ENCODE assay signal across 13 cellular contexts in the genomic region with DNA sequence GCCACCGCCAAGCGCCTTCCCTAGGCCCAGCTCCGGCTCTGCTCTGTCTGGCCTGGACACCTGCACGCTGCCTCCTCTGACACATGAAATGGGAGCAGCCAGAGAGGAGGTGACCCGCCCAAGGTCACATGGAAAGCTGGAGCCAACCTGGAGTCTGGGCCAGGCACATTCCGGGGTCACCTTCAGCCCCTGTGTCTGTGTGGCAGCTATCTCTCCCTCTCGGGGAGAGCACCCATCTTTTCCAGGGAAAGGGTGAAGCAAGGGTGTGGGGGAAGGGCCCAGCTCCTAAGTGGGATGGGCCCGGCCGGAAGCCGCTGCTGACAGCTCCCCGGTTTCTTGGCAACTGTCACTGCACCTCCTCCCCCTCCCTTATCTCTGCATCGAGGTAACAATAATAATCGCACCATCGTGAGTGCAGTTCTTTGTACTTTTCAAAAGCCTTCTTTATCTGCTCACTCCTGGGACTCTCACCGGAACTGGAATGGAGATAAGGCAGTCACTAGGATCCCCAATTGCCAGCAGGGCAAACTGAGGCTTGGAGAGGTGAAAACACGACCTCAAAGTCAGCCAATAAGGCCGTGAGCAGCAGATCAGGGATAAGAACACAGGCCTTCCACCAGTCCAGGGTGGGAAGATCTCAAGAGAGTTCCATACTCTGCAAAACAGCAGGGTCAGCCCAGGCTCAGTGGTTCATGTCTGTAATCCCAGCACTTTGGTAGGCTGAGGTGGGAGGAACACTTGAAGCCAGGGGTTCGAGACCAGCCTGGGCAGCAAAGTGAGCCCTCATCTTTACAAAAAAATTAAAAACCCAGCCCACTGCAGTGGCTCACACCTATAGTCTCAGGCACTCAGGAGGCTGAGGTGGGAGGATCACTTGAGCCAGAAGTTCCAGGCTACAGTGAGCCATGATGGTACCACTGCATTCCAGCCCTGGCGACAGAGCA. TPM values are rescaled to one million over a fixed set of nuclear protein-coding genes. Genes with fewer than 3 reads are reported as not detected.
DNase-seq lines count a peak whose midpoint lies in the region; ATAC-seq, FAIRE-seq and TF ChIP-seq lines count a peak whose summit lies in the region.
"Had no signal": no experiment of that assay in that cellular context is flagged by ENCODE, and none has a peak within 500 bp of the region (broad histone marks: within the 10 kb centered on the region; RNA-seq: fewer than 3 reads in every experiment).

No MANE protein-coding gene starts in this region.

- DNase-seq in A549 (ENCODE audit: low read depth in 1 of 2, low spot score in 1 of 2) (peak in 1 of 2 experiments; percentile 37), HUDEP-2 (lab: John Stamatoyannopoulos, UW; ENCODE audit: unreplicated experiment in 76 of 76) (peak in 72 of 76 experiments; percentile 27 to 90 (median 74)), RWPE2 (ENCODE audit: low spot score) (no peak), left lobe of liver (ENCODE audit: low spot score) (no peak), NK-92 (lab: John Stamatoyannopoulos, UW; ENCODE audit: unreplicated experiment) (no peak), tibial nerve (ENCODE audit: low spot score in 2 of 2) (no peak)
- DNase-seq: cortex of kidney, spleen had no signal

- no peak for TF ChIP-seq RAD21 in A549 (conservative IDR thresholded peaks at IDR 0.05 in 1 of 2, IDR thresholded peaks at IDR 0.05 in 1 of 2)

- peak; percentile 14 to 39; a peak in 2 of 6 replicates for ATAC-seq in A549
- ATAC-seq in RWPE2 (ENCODE audit: low read depth) = peak; percentile 44; the same call in 1 of the 3 replicates
- peak; percentile 39 for ATAC-seq in left lobe of liver
- ATAC-seq in HG03139 (IDR thresholded peaks at IDR 0.05; ENCODE audit: unreplicated experiment) = no peak
- no peak for ATAC-seq in GM21360 (IDR thresholded peaks at IDR 0.05; ENCODE audit: unreplicated experiment)
- ATAC-seq: activated naive CD4-positive, alpha-beta T cell treated with anti-CD3 and anti-CD28 coated beads, Interleukin-2, amount 50 U/mL, for 72 hours had no signal

- H3K9me3 ChIP-seq in A549 = no peaks in the 10 kb centered on the region
- no peaks in the 10 kb centered on the region for H3K9me3 ChIP-seq in RWPE2 (ENCODE audit: severe bottlenecking)
- H3K9me3 ChIP-seq in tibial nerve = no peaks in the 10 kb centered on the region
- H3K9me3 ChIP-seq: BLaER1, spleen had no signal

- H3K4me2 ChIP-seq in A549 = peak overlapping the region; percentile 58
- H3K4me2 ChIP-seq: BLaER1 had no signal

- TF ChIP-seq EP300 in A549 (IDR thresholded peaks at IDR 0.05) (no peak), tibial nerve (IDR thresholded peaks at IDR 0.05) (no peak)

- POLR2A ChIA-PET in A549 (lab: Yijun Ruan, JAX) = no interaction called here

- H3K27ac ChIP-seq in A549 = peak overlapping the region; percentile 64 to 83
- no peak overlapping the region for H3K27ac ChIP-seq in RWPE2 (ENCODE audit: poor library complexity, severe bottlenecking)
- peak overlapping the region in 2 of 4 donors; percentile 72 to 81 for H3K27ac ChIP-seq in tibial nerve
- H3K27ac ChIP-seq: BLaER1, spleen had no signal

- TF ChIP-seq POLR2A in A549 (IDR thresholded peaks at IDR 0.05; ENCODE audit: low read length) (no peak), tibial nerve (IDR thresholded peaks at IDR 0.05) (no peak)

- CTCF ChIA-PET in A549 (lab: Yijun Ruan, JAX) = interaction anchor here (0.8 to 1.5 kb wide), 2 partner anchors 27 to 262 kb away, joined by 3 read pairs; no protein-coding TSS in a partner anchor

- FAIRE-seq in A549 (lab: Jason Lieb, UNC) = no peak
- FAIRE-seq: islet of Langerhans had no signal

- H3K36me3 ChIP-seq in RWPE2 (ENCODE audit: low read depth) (no peaks in the 10 kb centered on the region), tibial nerve (no peaks in the 10 kb centered on the region)
- H3K36me3 ChIP-seq: BLaER1, spleen had no signal

- TF ChIP-seq CTCF in A549 (IDR thresholded peaks at IDR 0.05) = no peak
- TF ChIP-seq CTCF in RWPE2 (IDR thresholded peaks at IDR 0.05; ENCODE audit: poor library complexity, severe bottlenecking) = no peak
- no peak for TF ChIP-seq CTCF in tibial nerve (IDR thresholded peaks at IDR 0.05)

- peaks cover 58% of the 10 kb centered on the region for H3K4me1 ChIP-seq in A549
- no peaks in the 10 kb centered on the region for H3K4me1 ChIP-seq in RWPE2 (ENCODE audit: insufficient read depth, poor library complexity, severe bottlenecking)
- peaks cover 0 to 24% (median 2%) of the 10 kb centered on the region in 4 donors for H3K4me1 ChIP-seq in tibial nerve
- H3K4me1 ChIP-seq: BLaER1, spleen had no signal

- WGBS in A549 (ENCODE audit: missing lambda C conversion rate) = 24% methylated on average over 18 of the region's 19 CpGs
- 48 to 49% methylated on average over 19 of the region's 19 CpGs for WGBS in tibial nerve, 2 donors

- H3K27me3 ChIP-seq in RWPE2 (ENCODE audit: insufficient read depth, poor library complexity, severe bottlenecking) (no peaks in the 10 kb centered on the region), tibial nerve (peaks cover 0 to 20% of the 10 kb centered on the region in 2 donors)
- H3K27me3 ChIP-seq: BLaER1 had no signal

- H3K4me3 ChIP-seq in A549 (no peak overlapping the region), RWPE2 (ENCODE audit: severe bottlenecking) (no peak overlapping the region), tibial nerve (no peak overlapping the region)
- H3K4me3 ChIP-seq: BLaER1, spleen had no signal

TF ChIP-seq in A549, 52 proteins besides CTCF, POLR2A, EP300 and RAD21:
- TF ChIP-seq GATA3 (IDR thresholded peaks at IDR 0.05; ENCODE audit: borderline replicate concordance) = peak; percentile 59
- TF ChIP-seq, protein P1, sequence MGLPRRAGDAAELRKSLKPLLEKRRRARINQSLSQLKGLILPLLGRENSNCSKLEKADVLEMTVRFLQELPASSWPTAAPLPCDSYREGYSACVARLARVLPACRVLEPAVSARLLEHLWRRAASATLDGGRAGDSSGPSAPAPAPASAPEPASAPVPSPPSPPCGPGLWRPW (IDR thresholded peaks at IDR 0.05) = no peak

RNA-seq across cellular contexts. Expression of a gene that starts 36.9 kb away (rescaled TPM):
- polyA plus RNA-seq in A549 (2011; rRNA removed) (16.7 and 21.4 TPM in 2 replicates), A549 (2017; fragmentation: RNase III; extraction: RNeasy Plus Mini Kit Qiagen cat#74134 plus additional on column Dnase treatment) (4.3 to 5.4 TPM (median 5.1 TPM) in 3 replicates)
- 8.2 and 10.2 TPM in 2 replicates for polyA plus RNA-seq in A549 (2012; cell fraction: cytosol; rRNA removed)
- polyA plus RNA-seq in A549 (2012; cell fraction: nucleus; rRNA removed) = 11.6 and 12.4 TPM in 2 replicates
- polyA minus RNA-seq in A549 (2011; rRNA and poly(A)+ RNA removed) = 24.1 and 28.7 TPM in 2 replicates
- total RNA-seq in left lobe of liver (10.8 TPM), tibial nerve (1 to 10 TPM; 2.4 to 5.1 (median 4.6) TPM)

Comparison
In these comparisons a context has a peak if more than half of its experiments do, and no peak if none do; other contexts are left out.
1. ATAC-seq: peak in A549 (2 of 2), RWPE2 (single experiment) and left lobe of liver (single experiment); none in HG03139 (single experiment) and GM21360 (single experiment).
2. DNase-seq: peak in HUDEP-2 (72 of 76); none in RWPE2 (single experiment), left lobe of liver (single experiment), NK-92 (single experiment) and tibial nerve (0 of 2).